ENCODE assay signal across 8 cellular contexts in the genomic region with DNA sequence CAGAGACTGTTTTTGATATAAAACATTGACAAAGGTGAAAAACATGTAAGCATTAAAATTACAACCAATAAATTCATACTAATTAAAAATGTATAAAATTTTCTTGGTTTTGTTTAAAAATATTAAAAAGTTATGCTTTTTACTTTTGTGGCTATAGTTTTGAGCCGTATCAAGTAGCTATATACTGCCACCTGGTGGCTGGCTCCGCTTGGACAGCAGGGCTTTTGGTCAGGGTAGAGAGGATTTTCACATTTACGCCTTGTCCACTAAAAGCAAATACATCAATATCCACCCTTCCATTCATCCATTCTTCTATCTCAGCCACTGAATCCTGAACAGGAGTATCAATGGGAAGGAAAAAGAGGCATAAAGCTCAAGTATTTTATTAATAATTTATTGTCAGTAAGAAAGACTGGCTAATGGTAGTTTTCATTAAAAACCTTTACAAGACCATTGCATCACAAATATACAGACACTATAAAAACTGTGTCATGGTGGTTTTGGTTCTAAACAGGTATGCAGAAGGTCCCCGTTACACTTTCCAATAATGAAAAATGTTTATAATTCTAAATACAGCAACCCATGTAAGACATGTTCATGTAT. TPM values are rescaled to one million over a fixed set of nuclear protein-coding genes. Genes with fewer than 3 reads are reported as not detected.
DNase-seq lines count a peak whose midpoint lies in the region; ATAC-seq and TF ChIP-seq lines count a peak whose summit lies in the region.

No MANE protein-coding gene starts in this region.

- no peaks in the 10 kb centered on the region for H3K27me3 ChIP-seq in smooth muscle cell (ENCODE audit: low read depth)

- DNase-seq in AG20443 (ENCODE audit: low spot score) = peak; percentile 77
- DNase-seq in GM13977 (ENCODE audit: low spot score) = peak; percentile 52
- peak; percentile 20 for DNase-seq in SKM-1 treated with dmso at 0.1 percent for 144 hours (lab: John Stamatoyannopoulos, UW; ENCODE audit: unreplicated experiment)
- DNase-seq in amniotic stem cell (lab: John Stamatoyannopoulos, UW) = peak; percentile 52
- DNase-seq in hepatic stellate cell (ENCODE audit: low spot score) = peak; percentile 60
- peak; percentile 6 for DNase-seq in smooth muscle cell (lab: John Stamatoyannopoulos, UW; ENCODE audit: unreplicated experiment)
- no peak for DNase-seq in HuH-7.5 (ENCODE audit: low spot score)

- no peak overlapping the region for H3K27ac ChIP-seq in smooth muscle cell (ENCODE audit: low read depth)

- H3K9ac ChIP-seq in smooth muscle cell (ENCODE audit: low read depth) = no peak overlapping the region

- no peaks in the 10 kb centered on the region for H3F3A ChIP-seq in smooth muscle cell (ENCODE audit: low read depth)

- no peaks in the 10 kb centered on the region for H3K79me2 ChIP-seq in smooth muscle cell (ENCODE audit: low read depth)

- TF ChIP-seq CTCF in GM13977 (IDR thresholded peaks at IDR 0.05; ENCODE audit: extremely low read depth, insufficient read depth, missing control alignments) (peak; percentile 82), smooth muscle cell (IDR thresholded peaks at IDR 0.05; ENCODE audit: borderline replicate concordance, insufficient read depth, poor library complexity, severe bottlenecking) (peak; percentile 95)

- H3K4me3 ChIP-seq in smooth muscle cell = no peak overlapping the region

- H3K9me3 ChIP-seq in smooth muscle cell (replicated peaks; ENCODE audit: low read depth) = no peaks in the 10 kb centered on the region

- in situ Hi-C loops in GM13977 (cut with MboI; ENCODE audit: low pct_unique_long_range_greater_than_20kb, low sequenced_read_pairs, unreplicated experiment) = no loop called here

- H2AFZ ChIP-seq in smooth muscle cell (ENCODE audit: low read depth) = no peak overlapping the region

- H3K4me1 ChIP-seq in smooth muscle cell (ENCODE audit: low read depth) = no peaks in the 10 kb centered on the region

- WGBS in smooth muscle cell (ENCODE audit: low lambda C conversion rate) = 46% methylated on average over 4 of the region's 4 CpGs

- H3K4me2 ChIP-seq in smooth muscle cell = no peak overlapping the region

- H4K20me1 ChIP-seq in smooth muscle cell (ENCODE audit: low read depth) = peaks cover 79% of the 10 kb centered on the region

- peaks cover 14% of the 10 kb centered on the region for H3K36me3 ChIP-seq in smooth muscle cell (ENCODE audit: low read depth)

- peak; percentile 73 for ATAC-seq in HG03175 (IDR thresholded peaks at IDR 0.05; ENCODE audit: unreplicated experiment)

RNA-seq across cellular contexts. Expression of a gene that starts 32.1 kb away (rescaled TPM):
- total RNA-seq in smooth muscle cell = not detected in 2 replicates
- polyA plus RNA-seq in smooth muscle cell = not detected in 2 replicates
